ENCODE assay signal across 13 cellular contexts in the genomic region with DNA sequence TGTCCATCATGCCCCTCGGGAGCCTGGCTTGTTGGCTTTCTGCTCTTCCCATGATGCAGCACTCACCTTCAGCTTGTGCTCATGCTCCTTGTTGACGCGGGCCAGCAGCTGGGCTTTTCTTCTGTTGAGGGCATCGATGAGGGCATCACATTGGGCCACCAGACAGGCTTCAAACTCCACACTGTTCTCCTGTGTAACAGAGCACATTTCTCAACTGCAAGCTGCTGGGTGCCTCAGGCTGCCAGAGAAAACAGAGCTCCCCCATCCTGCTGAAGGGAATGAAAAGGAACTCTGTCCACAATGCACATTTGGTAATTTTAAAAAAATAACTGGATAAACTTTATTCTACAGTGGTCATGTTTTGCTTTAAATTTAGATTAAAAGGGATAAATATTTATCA.
"Had no signal": no experiment of that assay in that cellular context is flagged by ENCODE, and none has a peak within 500 bp of the region (broad histone marks: within the 10 kb centered on the region; RNA-seq: fewer than 3 reads in every experiment).

No MANE protein-coding gene starts in this region.

- H3K27ac ChIP-seq: adrenal gland, esophagus muscularis mucosa, heart right ventricle, lower lobe of right lung, psoas muscle, stomach had no signal

- H3K9me3 ChIP-seq: adrenal gland, esophagus muscularis mucosa, heart right ventricle, lower lobe of right lung, psoas muscle, stomach had no signal

- H3K4me1 ChIP-seq: adrenal gland had no signal

- DNase-seq: activated naive CD4-positive, alpha-beta T cell treated with anti-CD3 and anti-CD28 coated beads, Interleukin-2, amount 50 U/mL, for 16 hours; adrenal gland; heart right ventricle; lower lobe of right lung; naive B cell; occipital lobe; psoas muscle; SIG-M5; stimulated activated CD4-positive, alpha-beta T cell treated with anti-CD3 and anti-CD28 coated beads, Interleukin-15, amount 100 ng/mL, for 24 hours; stimulated activated CD4-positive, alpha-beta T cell treated with anti-CD3 and anti-CD28 coated beads, Interleukin-4, amount 100 ng/mL, for 4 hours; stomach; trophoblast cell had no signal

- ATAC-seq: heart right ventricle, lower lobe of right lung, psoas muscle had no signal

- H3K4me3 ChIP-seq: adrenal gland, esophagus muscularis mucosa, heart right ventricle, lower lobe of right lung, psoas muscle, stomach had no signal

- H3K36me3 ChIP-seq: adrenal gland, esophagus muscularis mucosa, heart right ventricle, lower lobe of right lung, stomach had no signal

- H3K27me3 ChIP-seq: adrenal gland, esophagus muscularis mucosa, heart right ventricle, stomach had no signal
